Comparison of ENCODE assay signal across 21 cellular contexts in genomic region chr3:63948995-63949394, GRCh38. TPM values are rescaled to one million over a fixed set of nuclear protein-coding genes. Genes with fewer than 3 reads are reported as not detected.
DNase-seq lines count a peak whose midpoint lies in the region; ATAC-seq and TF ChIP-seq lines count a peak whose summit lies in the region.
"Had no signal": no experiment of that assay in that cellular context is flagged by ENCODE, and none has a peak within 500 bp of the region (broad histone marks: within the 10 kb centered on the region; RNA-seq: fewer than 3 reads in every experiment).

No MANE protein-coding gene starts in this region.

- peak overlapping the region; percentile 18 for H3K27ac ChIP-seq in fibroblast of lung (ENCODE audit: insufficient read depth, low read length)
- H3K27ac ChIP-seq: thyroid gland, VCaP had no signal

- ATAC-seq in HG03432 (IDR thresholded peaks at IDR 0.05; ENCODE audit: unreplicated experiment) (no peak), HG03442 (IDR thresholded peaks at IDR 0.05; ENCODE audit: unreplicated experiment) (no peak)

- H3K9me3 ChIP-seq in fibroblast of lung (ENCODE audit: control insufficient read depth, insufficient read depth, low read depth, low read length), result no peaks in the 10 kb centered on the region
- H3K9me3 ChIP-seq: thyroid gland had no signal

- H3K4me1 Mint-ChIP-seq in mesothelial cell of epicardium, result peaks cover 43% of the 10 kb centered on the region
- H3K4me1 Mint-ChIP-seq in immature natural killer cell, result peaks cover 42 to 78% of the 10 kb centered on the region in 2 donors

- H3K9ac ChIP-seq in fibroblast of lung (ENCODE audit: insufficient read depth, low read length), result no peak overlapping the region

- peaks cover 6% of the 10 kb centered on the region for H3K79me2 ChIP-seq in fibroblast of lung (ENCODE audit: control insufficient read depth, insufficient read depth, low read length)

- TF ChIP-seq CTCF in fibroblast of lung (conservative IDR thresholded peaks at IDR 0.05 in 1 of 2, IDR thresholded peaks at IDR 0.05 in 1 of 2; ENCODE audit: low read depth in 1 of 2, low read length in 2 of 2), result no peak
- no peak for TF ChIP-seq CTCF in mesothelial cell of epicardium (IDR thresholded peaks at IDR 0.05; ENCODE audit: unreplicated experiment)

- no peaks in the 10 kb centered on the region for H3K9me3 Mint-ChIP-seq in mesothelial cell of epicardium
- H3K9me3 Mint-ChIP-seq in immature natural killer cell, result no peaks in the 10 kb centered on the region
- H3K9me3 Mint-ChIP-seq: central memory CD8-positive, alpha-beta T cell; nephron progenitor cell had no signal

- H2AFZ ChIP-seq in fibroblast of lung (ENCODE audit: low read length), result no peak overlapping the region

- H3K4me2 ChIP-seq in fibroblast of lung (ENCODE audit: extremely low read depth, insufficient read depth, low read length), result no peak overlapping the region

- peak; percentile 62 for DNase-seq in EL
- DNase-seq in amniotic stem cell (lab: John Stamatoyannopoulos, UW), result peak; percentile 67
- DNase-seq in fibroblast of lung (ENCODE audit: low read depth in 2 of 2), result peak; percentile 46 to 73
- no peak for DNase-seq in mesothelial cell of epicardium (ENCODE audit: low spot score in 2 of 2, unreplicated experiment in 2 of 2)
- no peak for DNase-seq in NCI-H1436 (lab: John Stamatoyannopoulos, UW)
- no peak for DNase-seq in immature natural killer cell
- DNase-seq: activated CD8-positive, alpha-beta memory T cell treated with anti-CD3 and anti-CD28 coated beads for 24 hours; activated effector memory CD4-positive, alpha-beta T cell treated with Interleukin-2 at 50 U/mL for 16 hours; Calu3; Kasumi-1; NCI-H526; nephron progenitor cell; stimulated activated CD8-positive, alpha-beta memory T cell treated with anti-CD3 and anti-CD28 coated beads, Interleukin-4, amount 100 ng/mL, for 48 hours; thyroid gland had no signal

- H3K27ac Mint-ChIP-seq in mesothelial cell of epicardium, result peak overlapping the region; percentile 64
- H3K27ac Mint-ChIP-seq in immature natural killer cell, result no peak overlapping the region

- H3K27me3 ChIP-seq in fibroblast of lung (ENCODE audit: control insufficient read depth, insufficient read depth, low read length), result no peaks in the 10 kb centered on the region
- H3K27me3 ChIP-seq: thyroid gland had no signal

- H3K4me3 Mint-ChIP-seq in mesothelial cell of epicardium (no peak overlapping the region), immature natural killer cell (no peak overlapping the region)
- H3K4me3 Mint-ChIP-seq: central memory CD8-positive, alpha-beta T cell; nephron progenitor cell had no signal

- no peaks in the 10 kb centered on the region for H4K20me1 ChIP-seq in fibroblast of lung (ENCODE audit: control insufficient read depth, extremely low read depth, insufficient read depth, low read length)

- H3K36me3 Mint-ChIP-seq in mesothelial cell of epicardium (peaks cover 9% of the 10 kb centered on the region), immature natural killer cell (peaks cover 5 to 11% (median 6%) of the 10 kb centered on the region in 3 donors)

- H3K27me3 Mint-ChIP-seq in mesothelial cell of epicardium (ENCODE audit: low read depth), result no peaks in the 10 kb centered on the region
- H3K27me3 Mint-ChIP-seq in immature natural killer cell (ENCODE audit: low read depth in 3 of 3), result peaks cover 2 to 3% (median 2%) of the 10 kb centered on the region in 3 donors
- H3K27me3 Mint-ChIP-seq: central memory CD8-positive, alpha-beta T cell had no signal

- no peak overlapping the region for H3K4me3 ChIP-seq in fibroblast of lung (replicated peaks in 1 of 4; ENCODE audit: control extremely low read depth in 1 of 4, insufficient read depth in 1 of 4, low read depth in 3 of 4, low read length in 4 of 4)
- H3K4me3 ChIP-seq: thyroid gland had no signal

- peaks cover 12% of the 10 kb centered on the region for H3K4me1 ChIP-seq in fibroblast of lung (ENCODE audit: control insufficient read depth, extremely low read depth, insufficient read depth, low read length)

- H3K36me3 ChIP-seq in fibroblast of lung (ENCODE audit: control insufficient read depth, insufficient read depth, low read length), result no peaks in the 10 kb centered on the region
- H3K36me3 ChIP-seq: thyroid gland had no signal

RNA-seq across cellular contexts. Expression of gene SCAANT1, which starts 36.8 kb away (rescaled TPM):
- total RNA-seq in fibroblast of lung (1.7 TPM in 1 of 2 replicates, not detected in the other), mesothelial cell of epicardium (not detected in 3 replicates)
- polyA plus RNA-seq in fibroblast of lung (not detected in 2 replicates), immature natural killer cell (1 to 10 TPM in 1 of 3 donors, not detected in 2; 6.3 TPM)
- polyA plus RNA-seq in fibroblast of lung (2012), result not detected in 2 replicates
- not detected in 2 replicates for polyA minus RNA-seq in fibroblast of lung (ENCODE audit: low replicate concordance)
- total RNA-seq: Calu3, lower leg skin, OCI-LY7, renal cortical epithelial cell, thyroid gland had no signal

Comparison
In these comparisons a context has a peak if more than half of its experiments do, and no peak if none do; other contexts are left out.
1. DNase-seq: peak in EL (single experiment), amniotic stem cell (single experiment) and fibroblast of lung (2 of 2); none in mesothelial cell of epicardium (0 of 2), NCI-H1436 (single experiment) and immature natural killer cell (0 of 3).